In genomic region chr15:27165590-27165989, GRCh38 we compare ENCODE assay signal across 25 cellular contexts.
DNase-seq lines count a peak whose midpoint lies in the region; ATAC-seq and TF ChIP-seq lines count a peak whose summit lies in the region.
"Had no signal": no experiment of that assay in that cellular context is flagged by ENCODE, and none has a peak within 500 bp of the region (broad histone marks: within the 10 kb centered on the region; RNA-seq: fewer than 3 reads in every experiment).

No MANE protein-coding gene starts in this region.

- H4K8ac ChIP-seq in H9 (replicated peaks; ENCODE audit: insufficient read length, low read depth, low read length) (no peak overlapping the region), trophoblast cell (ENCODE audit: low read depth, low read length) (no peak overlapping the region)

- H3K23ac ChIP-seq in H9 (ENCODE audit: insufficient read length, low read depth, low read length), result no peak overlapping the region
- no peak overlapping the region for H3K23ac ChIP-seq in trophoblast cell (ENCODE audit: low read length)

- H2BK5ac ChIP-seq in H9 (ENCODE audit: insufficient read length, low read length), result no peak overlapping the region
- H2BK5ac ChIP-seq in trophoblast cell (ENCODE audit: low read depth, low read length, poor library complexity), result no peak overlapping the region

- H4K91ac ChIP-seq in H9 (ENCODE audit: insufficient read length, low read depth, low read length) (no peak overlapping the region), trophoblast cell (ENCODE audit: low read depth, low read length) (no peak overlapping the region)

- H3K14ac ChIP-seq in H9 (ENCODE audit: insufficient read depth, low read length) (no peak overlapping the region), trophoblast cell (ENCODE audit: low read length) (no peak overlapping the region)

- H3K4me3 ChIP-seq in trophoblast cell (ENCODE audit: low read depth, low read length), result no peak overlapping the region
- no peak overlapping the region for H3K4me3 ChIP-seq in left lung
- no peak overlapping the region for H3K4me3 ChIP-seq in body of pancreas
- H3K4me3 ChIP-seq: A549; BLaER1 treated with 17β-estradiol and CSF1 and Interleukin-3, amounts not matched to agents 10 nM and 100 nM; Peyer's patch; SK-N-MC had no signal

- no peak overlapping the region for H3T11ph ChIP-seq in H9 (ENCODE audit: low read length)

- H2BK120ac ChIP-seq in H9 (ENCODE audit: low read depth, low read length, poor library complexity, severe bottlenecking) (no peak overlapping the region), trophoblast cell (ENCODE audit: insufficient read depth, low read length, poor library complexity) (no peak overlapping the region)

- no peak overlapping the region for H3K4me3 Mint-ChIP-seq in H9
- H3K4me3 Mint-ChIP-seq: CD4-positive, alpha-beta T cell; T-helper 1 cell treated with Interleukin-12 subunit alpha and Interleukin-12 subunit beta and Interleukin-4 antibody, amounts not matched to agents 30 μg/mL and 1 μg/mL, for 36 hours had no signal

- H4K5ac ChIP-seq in H9 (ENCODE audit: insufficient read length, low read depth, low read length), result no peak overlapping the region

- DNase-seq in NCI-H526 (lab: John Stamatoyannopoulos, UW) (peak; percentile 2 to 33), NCI-H526 treated with DMSO at 0.1 percent for 48 hours (lab: John Stamatoyannopoulos, UW) (no peak), H9 (no peak), NCI-H345 treated with DMSO at 0.1 percent for 48 hours (lab: John Stamatoyannopoulos, UW; ENCODE audit: unreplicated experiment) (peak; percentile 24), trophoblast cell (no peak), left lung (no peak), body of pancreas (no peak)
- DNase-seq: AML-193; CD4-positive, alpha-beta T cell; DND-41; IMR-90; KG1; MM.1S; NCI-H1694; NCI-H2081; NCI-H446 treated with DMSO at 0.1 percent for 48 hours; OCI-M1; Peyer's patch; SHP77 treated with DMSO at 0.1 percent for 48 hours; SW 1271; T-helper 9 cell had no signal

- H3K79me2 ChIP-seq in H9 (ENCODE audit: insufficient read depth, low read length), result no peaks in the 10 kb centered on the region
- H3K79me2 ChIP-seq in trophoblast cell (ENCODE audit: control insufficient read depth, insufficient read depth, low read length, poor library complexity), result no peaks in the 10 kb centered on the region

- no peak for TF ChIP-seq POLR2A in body of pancreas (IDR thresholded peaks at IDR 0.05)

- H3K9ac ChIP-seq in H9 (ENCODE audit: extremely low read depth, insufficient read length, low read length) (no peak overlapping the region), trophoblast cell (ENCODE audit: low read length) (peak overlapping the region; percentile 0)
- H3K9ac ChIP-seq: BLaER1 treated with 17β-estradiol and CSF1 and Interleukin-3, amounts not matched to agents 10 nM and 100 nM had no signal

- no peaks in the 10 kb centered on the region; a peak in 1 of 7 replicates for H3K36me3 Mint-ChIP-seq in H9 (ENCODE audit: insufficient read depth in 1 of 3, low read depth in 3 of 3)

- H2BK20ac ChIP-seq in H9 (ENCODE audit: low read depth, low read length, poor library complexity, severe bottlenecking), result no peak overlapping the region

- 0 out of 5 replicates have a peak, but pooled peaks cover 0 to 4% of the 10 kb centered on the region in 2 experiments for H3K9me3 Mint-ChIP-seq in H9

- H3K18ac ChIP-seq in H9 (ENCODE audit: insufficient read length, low read depth, low read length) (no peak overlapping the region), trophoblast cell (ENCODE audit: low read length) (no peak overlapping the region)

- intact Hi-C loops in left lung (cut with DNase I), result no loop called here
- intact Hi-C loops in body of pancreas (cut with DNase I), result no loop called here

- no peaks in the 10 kb centered on the region for H3K79me1 ChIP-seq in H9 (ENCODE audit: insufficient read depth, low read depth, low read length, poor library complexity, severe bottlenecking)
- H3K79me1 ChIP-seq in trophoblast cell (ENCODE audit: low read length), result no peaks in the 10 kb centered on the region

- no peaks in the 10 kb centered on the region for H4K20me1 ChIP-seq in H9 (ENCODE audit: control insufficient read depth, insufficient read depth, insufficient read length)
- H4K20me1 ChIP-seq: BLaER1 treated with 17β-estradiol and CSF1 and Interleukin-3, amounts not matched to agents 10 nM and 100 nM had no signal

- H3K4me2 ChIP-seq in H9 (ENCODE audit: insufficient read depth, insufficient read length, low read length) (no peak overlapping the region), trophoblast cell (ENCODE audit: low read length) (no peak overlapping the region)
- H3K4me2 ChIP-seq: A549; BLaER1 treated with 17β-estradiol and CSF1 and Interleukin-3, amounts not matched to agents 10 nM and 100 nM had no signal

- no peak overlapping the region for H3K27ac ChIP-seq in H9 (ENCODE audit: insufficient read length, low read depth, low read length)
- H3K27ac ChIP-seq in trophoblast cell (ENCODE audit: low read depth, low read length), result no peak overlapping the region
- H3K27ac ChIP-seq in left lung, result no peak overlapping the region
- H3K27ac ChIP-seq in body of pancreas, result no peak overlapping the region
- H3K27ac ChIP-seq: A549; BLaER1 treated with 17β-estradiol and CSF1 and Interleukin-3, amounts not matched to agents 10 nM and 100 nM; Peyer's patch; SK-N-MC had no signal

- H2AFZ ChIP-seq in H9 (ENCODE audit: low read length) (no peak overlapping the region), trophoblast cell (ENCODE audit: insufficient read depth, low read length, poor library complexity) (no peak overlapping the region)

- TF ChIP-seq CTCF in H9 (conservative IDR thresholded peaks at IDR 0.05), result peak; percentile 43; the same call in 2 of the 3 replicates
- no peak for TF ChIP-seq CTCF in left lung (IDR thresholded peaks at IDR 0.05)
- TF ChIP-seq CTCF in body of pancreas (IDR thresholded peaks at IDR 0.05), result no peak

- WGBS in H9 (ENCODE audit: extremely low coverage, insufficient read length, low lambda C conversion rate), result no CpG with 5 or more reads among the region's 1 CpG
- no CpG with 5 or more reads among the region's 1 CpG for WGBS in trophoblast cell (ENCODE audit: extremely low coverage, insufficient coverage, insufficient read length)
- WGBS in body of pancreas, 2 donors, result 40 to 64% methylated on average over 1 of the region's 1 CpG

- ATAC-seq in left lung, result no peak
- no peak for ATAC-seq in body of pancreas
- ATAC-seq: A549 had no signal

- H3K23me2 ChIP-seq in H9 (ENCODE audit: insufficient read length, low read depth, low read length, poor library complexity, severe bottlenecking), result no peaks in the 10 kb centered on the region

- no peak overlapping the region for H3K56ac ChIP-seq in H9 (ENCODE audit: insufficient read length, low read depth, low read length)

- H4K12ac ChIP-seq in trophoblast cell (ENCODE audit: low read depth, low read length), result no peak overlapping the region

- H3K4me1 ChIP-seq in H9 (ENCODE audit: insufficient read depth, low read length) (no peaks in the 10 kb centered on the region), trophoblast cell (ENCODE audit: control insufficient read depth in 1 of 2, insufficient read depth in 2 of 2, low read length in 2 of 2) (no peaks in the 10 kb centered on the region), left lung (no peaks in the 10 kb centered on the region), body of pancreas (no peaks in the 10 kb centered on the region)
- H3K4me1 ChIP-seq: A549, Peyer's patch had no signal

- H3K27ac Mint-ChIP-seq in H9, result no peak overlapping the region
- H3K27ac Mint-ChIP-seq: CD4-positive, alpha-beta T cell; T-helper 1 cell treated with Interleukin-12 subunit alpha and Interleukin-12 subunit beta and Interleukin-4 antibody, amounts not matched to agents 30 μg/mL and 1 μg/mL, for 36 hours had no signal

- H3K36me3 ChIP-seq in trophoblast cell (ENCODE audit: control insufficient read depth in 1 of 2, insufficient read depth in 2 of 2, low read length in 2 of 2), result no peaks in the 10 kb centered on the region
- H3K36me3 ChIP-seq in left lung, result no peaks in the 10 kb centered on the region
- H3K36me3 ChIP-seq in body of pancreas (replicated peaks in 1 of 2; ENCODE audit: insufficient read depth in 1 of 2, low read depth in 2 of 2), result no peaks in the 10 kb centered on the region
- H3K36me3 ChIP-seq: BLaER1 treated with 17β-estradiol and CSF1 and Interleukin-3, amounts not matched to agents 10 nM and 100 nM; Peyer's patch had no signal

- no peak overlapping the region for H2AK5ac ChIP-seq in H9 (ENCODE audit: insufficient read length, low read length)
- no peak overlapping the region for H2AK5ac ChIP-seq in trophoblast cell (ENCODE audit: low read length)

- no peaks in the 10 kb centered on the region for H3K27me3 ChIP-seq in H9 (ENCODE audit: insufficient read depth, low read length)
- no peaks in the 10 kb centered on the region for H3K27me3 ChIP-seq in trophoblast cell (ENCODE audit: insufficient read depth, low read length)
- H3K27me3 ChIP-seq in left lung, result no peaks in the 10 kb centered on the region
- H3K27me3 ChIP-seq in body of pancreas, result no peaks in the 10 kb centered on the region
- H3K27me3 ChIP-seq: BLaER1 treated with 17β-estradiol and CSF1 and Interleukin-3, amounts not matched to agents 10 nM and 100 nM; Peyer's patch had no signal

- no peaks in the 10 kb centered on the region for H3K9me3 ChIP-seq in H9 (ENCODE audit: control insufficient read depth, low read depth, low read length)
- H3K9me3 ChIP-seq in trophoblast cell (ENCODE audit: insufficient read depth, low read depth, low read length), result peaks cover 2% of the 10 kb centered on the region
- H3K9me3 ChIP-seq in left lung, result peaks cover 0 to 3% of the 10 kb centered on the region in 2 donors
- H3K9me3 ChIP-seq in body of pancreas, result no peaks in the 10 kb centered on the region
- H3K9me3 ChIP-seq: BLaER1 treated with 17β-estradiol and CSF1 and Interleukin-3, amounts not matched to agents 10 nM and 100 nM had no signal

- H2BK12ac ChIP-seq in H9 (ENCODE audit: insufficient read length, low read depth, low read length) (no peak overlapping the region), trophoblast cell (ENCODE audit: low read length) (no peak overlapping the region)

- no peak overlapping the region for H2BK15ac ChIP-seq in H9 (ENCODE audit: low read depth, low read length)

- H3K4ac ChIP-seq in H9 (ENCODE audit: low read depth, low read length) (no peak overlapping the region), trophoblast cell (ENCODE audit: low read depth, low read length) (no peak overlapping the region)

- peaks cover 2% of the 10 kb centered on the region for H3K27me3 Mint-ChIP-seq in H9 (ENCODE audit: low read depth)
- H3K27me3 Mint-ChIP-seq: CD4-positive, alpha-beta T cell had no signal

- H3K4me1 Mint-ChIP-seq in H9, result peaks cover 5 to 12% of the 10 kb centered on the region in 2 experiments; a peak in 2 of 4 replicates

Comparison
In these comparisons a context has a peak if more than half of its experiments do, and no peak if none do; other contexts are left out.
1. DNase-seq: peak in NCI-H526 (2 of 2) and NCI-H345 treated with DMSO at 0.1 percent for 48 hours (single experiment); none in NCI-H526 treated with DMSO at 0.1 percent for 48 hours (single experiment), H9 (single experiment), trophoblast cell (0 of 2), left lung (0 of 2) and body of pancreas (0 of 4).